13 cellular contexts compared by ENCODE assay signal in the genomic region with DNA sequence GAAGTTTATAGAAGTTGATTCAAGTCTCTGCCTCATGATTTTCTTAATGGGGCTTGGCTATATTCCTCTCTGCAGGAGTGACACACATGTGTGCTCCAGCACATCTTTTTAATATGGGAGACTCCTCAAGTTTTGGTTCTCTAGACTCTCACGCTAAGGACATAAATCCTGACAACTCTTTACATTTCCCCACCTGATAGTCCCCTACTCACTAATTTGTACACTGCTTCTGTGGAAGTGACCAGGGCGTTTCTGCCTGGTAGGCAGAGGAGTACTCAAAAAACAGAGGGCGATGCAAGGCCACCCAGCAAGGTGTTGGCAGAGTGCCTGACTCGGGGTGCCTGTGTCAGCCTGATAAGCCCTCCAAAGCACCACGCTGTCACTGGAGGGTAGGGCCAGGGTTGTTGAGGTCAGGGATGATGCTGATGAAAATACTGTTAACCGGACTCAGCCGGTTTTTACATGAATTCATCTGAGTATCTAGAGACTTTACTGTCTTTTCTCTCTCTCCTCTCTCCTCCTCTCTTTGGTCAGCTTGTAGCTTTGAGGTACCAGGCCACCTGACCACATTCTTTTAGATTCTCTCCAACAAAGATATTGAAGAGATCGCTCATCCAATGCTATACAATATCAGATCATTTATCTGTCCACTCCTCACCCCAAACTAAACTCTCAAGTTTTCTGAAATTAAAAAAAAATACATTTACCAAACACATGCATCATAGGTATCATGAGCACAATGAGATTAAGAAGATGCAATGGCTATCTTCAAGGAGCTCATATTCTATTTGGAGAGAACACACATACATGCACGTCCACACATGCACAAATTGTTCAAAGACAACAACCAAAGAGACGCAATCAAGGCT.
DNase-seq lines count a peak whose midpoint lies in the region; ATAC-seq and TF ChIP-seq lines count a peak whose summit lies in the region.
"Had no signal": no experiment of that assay in that cellular context is flagged by ENCODE, and none has a peak within 500 bp of the region (broad histone marks: within the 10 kb centered on the region; RNA-seq: fewer than 3 reads in every experiment).

No MANE protein-coding gene starts in this region.

- H3K4me3 ChIP-seq in HEK293 (ENCODE audit: low read depth, low read length) (no peak overlapping the region), hepatocyte (no peak overlapping the region), spleen (no peak overlapping the region), MM.1S (ENCODE audit: low read length) (no peak overlapping the region), dorsolateral prefrontal cortex (no peak overlapping the region)

- H3K9ac ChIP-seq in MM.1S (ENCODE audit: low read length): no peak overlapping the region

- CTCF ChIA-PET in HEK293 (lab: Yijun Ruan, JAX): interaction anchor here (0.6 to 1.3 kb wide), 2 partner anchors 9 to 134 kb away, joined by 3 to 6 read pairs; no protein-coding TSS in a partner anchor

- H3K9me2 ChIP-seq in hepatocyte (replicated peaks; ENCODE audit: insufficient read depth): no peaks in the 10 kb centered on the region
- H3K9me2 ChIP-seq in MM.1S (replicated peaks; ENCODE audit: insufficient read depth, low read length): no peaks in the 10 kb centered on the region

- no peak overlapping the region for H3K27ac ChIP-seq in HEK293 (ENCODE audit: extremely low read depth, low read depth, low read length)
- H3K27ac ChIP-seq in VCaP: peak overlapping the region; percentile 70
- H3K27ac ChIP-seq in hepatocyte: peak overlapping the region; percentile 76
- peak overlapping the region; percentile 16 to 81 (median 67) for H3K27ac ChIP-seq in spleen
- H3K27ac ChIP-seq in MM.1S (ENCODE audit: low read length): no peak overlapping the region
- H3K27ac ChIP-seq in dorsolateral prefrontal cortex: no peak overlapping the region

- H4K20me1 ChIP-seq in hepatocyte (ENCODE audit: insufficient read depth, poor library complexity, severe bottlenecking): no peaks in the 10 kb centered on the region
- H4K20me1 ChIP-seq in MM.1S (ENCODE audit: insufficient read depth, low read length): no peaks in the 10 kb centered on the region

- H2AFZ ChIP-seq in hepatocyte (no peak overlapping the region), MM.1S (ENCODE audit: low read length) (no peak overlapping the region)

- no peaks in the 10 kb centered on the region for H3K4me1 ChIP-seq in HEK293 (ENCODE audit: control insufficient read depth, insufficient read depth, low read length)
- H3K4me1 ChIP-seq in hepatocyte (ENCODE audit: insufficient read depth): peaks cover 51% of the 10 kb centered on the region
- peaks cover 0 to 50% (median 28%) of the 10 kb centered on the region in 6 donors for H3K4me1 ChIP-seq in spleen
- 0 out of 2 replicates have a peak, but pooled peaks cover 4% of the 10 kb centered on the region for H3K4me1 ChIP-seq in MM.1S (ENCODE audit: low read length)

- 78% methylated on average over 10 of the region's 10 CpGs for WGBS in hepatocyte (ENCODE audit: low lambda C conversion rate, missing lambda C conversion rate)
- 58 to 77% (median 67%) methylated on average over 10 of the region's 10 CpGs for WGBS in spleen, 5 donors

- TF ChIP-seq POLR2A in spleen (IDR thresholded peaks at IDR 0.05): no peak

- H3K36me3 ChIP-seq in HEK293 (ENCODE audit: control insufficient read depth in 2 of 2, insufficient read depth in 1 of 2, low read length in 2 of 2) (no peaks in the 10 kb centered on the region), hepatocyte (replicated peaks; ENCODE audit: insufficient read depth, low read depth) (no peaks in the 10 kb centered on the region), spleen (no peaks in the 10 kb centered on the region), MM.1S (replicated peaks; ENCODE audit: insufficient read depth, low read length) (no peaks in the 10 kb centered on the region)

- DNase-seq in hepatocyte (ENCODE audit: low spot score) (no peak), spleen (peak; percentile 86), MM.1S (no peak), dorsolateral prefrontal cortex (no peak), NCI-H2029 (lab: John Stamatoyannopoulos, UW) (no peak)
- DNase-seq: activated CD4-positive, alpha-beta memory T cell treated with anti-CD3 and anti-CD28 coated beads, Interleukin-2, amount 10 ng/mL, durations not matched to agents 7 days and 5 days; Karpas-422; NCI-H526 treated with DMSO at 0.1 percent for 48 hours; occipital lobe; T1000 had no signal

- no peak for TF ChIP-seq CTCF in HEK293 (tag by site-specific recombination; IDR thresholded peaks at IDR 0.05)
- TF ChIP-seq CTCF in VCaP (conservative IDR thresholded peaks at IDR 0.05): no peak
- no peak for TF ChIP-seq CTCF in hepatocyte (IDR thresholded peaks at IDR 0.05; ENCODE audit: poor library complexity)
- TF ChIP-seq CTCF in spleen (IDR thresholded peaks at IDR 0.05 in 8 of 11, conservative IDR thresholded peaks at IDR 0.05 in 3 of 11): no peak
- no peak for TF ChIP-seq CTCF in MM.1S (IDR thresholded peaks at IDR 0.05; ENCODE audit: low read length)
- no peak for TF ChIP-seq CTCF in dorsolateral prefrontal cortex (IDR thresholded peaks at IDR 0.05 in 54 of 56, conservative IDR thresholded peaks at IDR 0.05 in 2 of 56; ENCODE audit: low read depth in 1 of 56, partially characterized antibody in 56 of 56)

- H3K79me2 ChIP-seq in hepatocyte (no peaks in the 10 kb centered on the region), MM.1S (ENCODE audit: low read length) (no peaks in the 10 kb centered on the region)

- intact Hi-C loops in spleen (cut with DNase I; ENCODE audit: low total_unique reads) (no loop called here), dorsolateral prefrontal cortex (cut with DNase I) (no loop called here)

- H3F3A ChIP-seq in MM.1S (ENCODE audit: insufficient read depth, low read length): no peaks in the 10 kb centered on the region

- H3K4me2 ChIP-seq in hepatocyte (no peak overlapping the region), MM.1S (ENCODE audit: low read depth, low read length) (no peak overlapping the region)

- POLR2A ChIA-PET in HEK293 (lab: Yijun Ruan, JAX): no interaction called here

- H3K27me3 ChIP-seq in hepatocyte: no peaks in the 10 kb centered on the region
- H3K27me3 ChIP-seq in spleen (replicated peaks in 1 of 7): no peaks in the 10 kb centered on the region
- H3K27me3 ChIP-seq in MM.1S (replicated peaks; ENCODE audit: insufficient read depth, low read length): no peaks in the 10 kb centered on the region
- H3K27me3 ChIP-seq in dorsolateral prefrontal cortex: no peaks in the 10 kb centered on the region

- no peak for ATAC-seq in GM18861 (IDR thresholded peaks at IDR 0.05; ENCODE audit: unreplicated experiment)

- H3K9me3 ChIP-seq in HEK293 (ENCODE audit: control insufficient read depth, insufficient read depth, low read depth, low read length) (no peaks in the 10 kb centered on the region), hepatocyte (ENCODE audit: low read depth) (no peaks in the 10 kb centered on the region), spleen (no peaks in the 10 kb centered on the region), MM.1S (replicated peaks; ENCODE audit: insufficient read depth, low read length) (no peaks in the 10 kb centered on the region)

TF ChIP-seq in HEK293, 187 proteins besides CTCF, POLR2A, EP300 and RAD21:
- TF ChIP-seq ZNF214 (tag by site-specific recombination; IDR thresholded peaks at IDR 0.05; ENCODE audit: borderline replicate concordance) (no peak), GLIS1 (tag by site-specific recombination; IDR thresholded peaks at IDR 0.05) (peak; percentile 41; the same call in 1 of the 2 replicates), ZNF423 (tag by site-specific recombination; IDR thresholded peaks at IDR 0.05) (no peak), ZNF529 (tag by site-specific recombination; IDR thresholded peaks at IDR 0.05; ENCODE audit: insufficient replicate concordance) (no peak)
- TF ChIP-seq, protein P1, sequence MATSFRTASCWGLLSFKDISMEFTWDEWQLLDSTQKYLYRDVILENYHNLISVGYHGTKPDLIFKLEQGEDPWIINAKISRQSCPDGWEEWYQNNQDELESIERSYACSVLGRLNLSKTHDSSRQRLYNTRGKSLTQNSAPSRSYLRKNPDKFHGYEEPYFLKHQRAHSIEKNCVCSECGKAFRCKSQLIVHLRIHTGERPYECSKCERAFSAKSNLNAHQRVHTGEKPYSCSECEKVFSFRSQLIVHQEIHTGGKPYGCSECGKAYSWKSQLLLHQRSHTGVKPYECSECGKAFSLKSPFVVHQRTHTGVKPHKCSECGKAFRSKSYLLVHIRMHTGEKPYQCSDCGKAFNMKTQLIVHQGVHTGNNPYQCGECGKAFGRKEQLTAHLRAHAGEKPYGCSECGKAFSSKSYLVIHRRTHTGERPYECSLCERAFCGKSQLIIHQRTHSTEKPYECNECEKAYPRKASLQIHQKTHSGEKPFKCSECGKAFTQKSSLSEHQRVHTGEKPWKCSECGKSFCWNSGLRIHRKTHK (tag by site-specific recombination; IDR thresholded peaks at IDR 0.05): no peak

Comparison
In these comparisons a context has a peak if more than half of its experiments do, and no peak if none do; other contexts are left out.
1. H3K27ac ChIP-seq: peak in VCaP (single experiment), hepatocyte (single experiment) and spleen (8 of 8); none in HEK293 (single experiment), MM.1S (single experiment) and dorsolateral prefrontal cortex (0 of 59).